ENCODE assay signal across 14 cellular contexts in the genomic region with DNA sequence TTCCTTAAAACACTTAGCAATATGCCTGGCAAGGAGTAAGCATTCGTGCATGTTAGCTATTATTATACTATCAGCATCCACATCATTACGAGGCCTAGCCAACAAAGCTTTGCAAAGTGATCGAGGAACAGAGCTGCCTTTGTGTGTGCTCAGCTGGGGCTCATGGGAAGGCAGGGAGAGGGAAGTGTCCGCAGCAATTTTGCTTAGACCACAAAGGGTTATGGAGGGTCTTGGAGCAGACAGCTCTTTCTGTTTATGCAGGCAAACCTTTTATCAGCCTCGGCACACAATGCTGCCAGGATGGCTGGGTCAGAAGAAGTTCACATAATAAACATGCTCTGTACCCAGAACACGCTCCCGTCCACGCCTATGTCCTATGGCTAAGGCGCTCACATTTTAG. TPM values are rescaled to one million over a fixed set of nuclear protein-coding genes. Genes with fewer than 3 reads are reported as not detected.
DNase-seq lines count a peak whose midpoint lies in the region; ATAC-seq and TF ChIP-seq lines count a peak whose summit lies in the region.
"Had no signal": no experiment of that assay in that cellular context is flagged by ENCODE, and none has a peak within 500 bp of the region (broad histone marks: within the 10 kb centered on the region; RNA-seq: fewer than 3 reads in every experiment).

No MANE protein-coding gene starts in this region.

- H3K4me1 ChIP-seq in ectodermal cell (ENCODE audit: control insufficient read depth, insufficient read depth, low read length) (peaks cover 10% of the 10 kb centered on the region), left lung (no peaks in the 10 kb centered on the region), stomach (peaks cover 9 to 45% (median 30%) of the 10 kb centered on the region in 4 donors), uterus (peaks cover 0 to 5% of the 10 kb centered on the region in 2 donors)

- TF ChIP-seq POLR2A in stomach (IDR thresholded peaks at IDR 0.05): no peak
- TF ChIP-seq POLR2A in uterus (IDR thresholded peaks at IDR 0.05): no peak

- WGBS in ectodermal cell, 2 experiments: 66 to 71% methylated on average over 9 of the region's 9 CpGs
- 25 to 42% (median 30%) methylated on average over 9 of the region's 9 CpGs for WGBS in stomach, 5 donors

- H3K9me3 ChIP-seq in ectodermal cell (ENCODE audit: control insufficient read depth, low read length) (peaks cover under 1% of the 10 kb centered on the region), left lung (peaks cover 0 to 1% of the 10 kb centered on the region in 2 donors), stomach (no peaks in the 10 kb centered on the region), uterus (no peaks in the 10 kb centered on the region)

- intact Hi-C loops in left lung (cut with DNase I) (no loop called here), stomach (cut with DNase I; ENCODE audit: low total_unique reads) (no loop called here), uterus (cut with DNase I; ENCODE audit: low total_unique reads) (no loop called here)

- peak overlapping the region; percentile 41 for H3K27ac ChIP-seq in ectodermal cell (ENCODE audit: insufficient read depth, low read depth, low read length, poor library complexity, severe bottlenecking)
- peak overlapping the region in 1 of 2 donors; percentile 42 for H3K27ac ChIP-seq in left lung
- H3K27ac ChIP-seq in stomach: peak overlapping the region; percentile 51 to 73 (median 60)
- H3K27ac ChIP-seq in uterus: peak overlapping the region in 1 of 2 donors; percentile 15
- H3K27ac ChIP-seq: KMS-11, SK-N-MC had no signal

- H3K36me3 ChIP-seq in ectodermal cell (ENCODE audit: control insufficient read depth, insufficient read depth, low read length): no peaks in the 10 kb centered on the region
- no peaks in the 10 kb centered on the region for H3K36me3 ChIP-seq in left lung
- no peaks in the 10 kb centered on the region for H3K36me3 ChIP-seq in stomach
- H3K36me3 ChIP-seq in uterus: no peaks in the 10 kb centered on the region

- no peak for TF ChIP-seq EP300 in stomach (IDR thresholded peaks at IDR 0.05)

- DNase-seq in NCI-H2227 treated with DMSO at 0.1 percent for 48 hours (lab: John Stamatoyannopoulos, UW) (peak; percentile 60), left lung (no peak), stomach (peak; percentile 46), uterus (no peak), 8988T (no peak), HuH-7.5 (ENCODE audit: low spot score) (no peak)
- DNase-seq: activated CD4-positive, alpha-beta T cell treated with anti-CD3 and anti-CD28 coated beads for 48 hours; activated naive CD4-positive, alpha-beta T cell treated with anti-CD3 and anti-CD28 coated beads for 36 hours; NCI-H2171 treated with DMSO at 0.1 percent for 48 hours; small intestine had no signal

- H3K27me3 ChIP-seq in ectodermal cell (ENCODE audit: control insufficient read depth, insufficient read depth, low read length, poor library complexity, severe bottlenecking) (no peaks in the 10 kb centered on the region), left lung (no peaks in the 10 kb centered on the region), stomach (no peaks in the 10 kb centered on the region), uterus (no peaks in the 10 kb centered on the region)

- ATAC-seq in left lung (peak; percentile 30), GM19324 (IDR thresholded peaks at IDR 0.05; ENCODE audit: low FRiP score, unreplicated experiment) (no peak)

- TF ChIP-seq CTCF in left lung (IDR thresholded peaks at IDR 0.05) (no peak), stomach (IDR thresholded peaks at IDR 0.05) (no peak), uterus (IDR thresholded peaks at IDR 0.05) (no peak)

- H3K4me3 ChIP-seq in ectodermal cell (ENCODE audit: insufficient read depth, low read depth, low read length) (no peak overlapping the region), left lung (no peak overlapping the region), stomach (no peak overlapping the region), uterus (no peak overlapping the region)
- H3K4me3 ChIP-seq: SK-N-MC had no signal

RNA-seq across cellular contexts. Expression of a gene that starts 10.9 kb away (rescaled TPM):
- 16.7 TPM for polyA plus RNA-seq in ectodermal cell (2013, experiment 1 of 4)
- 14.9 TPM for polyA plus RNA-seq in ectodermal cell (2013, experiment 2 of 4)
- polyA plus RNA-seq in ectodermal cell (2013, experiment 3 of 4): 16.7 TPM
- polyA plus RNA-seq in ectodermal cell (2013, experiment 4 of 4): 19.0 TPM
- total RNA-seq in left lung (100 to 1,000 TPM; 122 to 156 TPM), stomach (10 to 100 TPM; 35.0 to 63.8 (median 54.7) TPM), uterus (100 to 1,000 TPM in 2 of 4 donors, 10 to 100 TPM in 2; 26.4 to 151 (median 99.0) TPM)
- 10 to 100 TPM; 21.8 to 36.7 (median 29.6) TPM for polyA plus RNA-seq in stomach
- total RNA-seq: activated naive CD4-positive, alpha-beta T cell treated with anti-CD3 and anti-CD28 coated beads for 36 hours had no signal

Comparison
In these comparisons a context has a peak if more than half of its experiments do, and no peak if none do; other contexts are left out.
1. DNase-seq: peak in NCI-H2227 treated with DMSO at 0.1 percent for 48 hours (single experiment) and stomach (single experiment); none in left lung (0 of 2), uterus (0 of 2), 8988T (single experiment) and HuH-7.5 (single experiment).